Comparison of ENCODE assay signal across 16 cellular contexts in genomic region chr5:100496296-100496695, GRCh38.
"Had no signal": no experiment of that assay in that cellular context is flagged by ENCODE, and none has a peak within 500 bp of the region (broad histone marks: within the 10 kb centered on the region; RNA-seq: fewer than 3 reads in every experiment).

No MANE protein-coding gene starts in this region.

- H3K36me3 ChIP-seq: cardiac muscle cell, left ventricle myocardium inferior, pancreas, spleen had no signal

- H3K27ac ChIP-seq: cardiac muscle cell, dorsolateral prefrontal cortex, left ventricle myocardium inferior, pancreas, spleen had no signal

- ATAC-seq: activated CD4-positive, CD25-positive, alpha-beta regulatory T cell treated with anti-CD3 and anti-CD28 coated beads, Interleukin-2, amount 50 U/mL, for 24 hours; mucosa of descending colon; naive thymus-derived CD8-positive, alpha-beta T cell; pancreas; sciatic nerve had no signal

- DNase-seq: activated CD4-positive, alpha-beta T cell treated with anti-CD3 and anti-CD28 coated beads, Interleukin-2, amount 50 U/mL, for 1 hour; activated CD8-positive, alpha-beta memory T cell treated with anti-CD3 and anti-CD28 coated beads for 24 hours; activated gamma-delta T cell treated with Interleukin-2 at 50 U/mL for 16 hours; activated naive CD8-positive, alpha-beta T cell treated with anti-CD3 and anti-CD28 coated beads, Interleukin-2, amount 10 ng/mL, durations not matched to agents 7 days and 5 days; dorsolateral prefrontal cortex; endodermal cell; erythroblast; hippocampal formation; left ventricle myocardium inferior; mucosa of descending colon; naive thymus-derived CD8-positive, alpha-beta T cell; pancreas; spleen had no signal

- H3K27me3 ChIP-seq: dorsolateral prefrontal cortex, pancreas, spleen had no signal

- H3K9me3 ChIP-seq: left ventricle myocardium inferior, mucosa of descending colon, pancreas, spleen had no signal

- H3K4me3 ChIP-seq: cardiac muscle cell, dorsolateral prefrontal cortex, left ventricle myocardium inferior, mucosa of descending colon, pancreas, spleen had no signal

- H3K4me1 ChIP-seq: left ventricle myocardium inferior, pancreas, spleen had no signal
